ENCODE assay signal across 1 cellular context in genomic region chr6:3454206-3455016, GRCh38.
TF ChIP-seq lines count a peak whose summit lies in the region.

No MANE protein-coding gene starts in this region.

TF ChIP-seq in GM23338, 12 proteins besides CTCF, POLR2A, EP300 and RAD21:
- no peak for TF ChIP-seq ZNF114 (CRISPR knock-in tag; IDR thresholded peaks at IDR 0.05)
- TF ChIP-seq, protein P1, sequence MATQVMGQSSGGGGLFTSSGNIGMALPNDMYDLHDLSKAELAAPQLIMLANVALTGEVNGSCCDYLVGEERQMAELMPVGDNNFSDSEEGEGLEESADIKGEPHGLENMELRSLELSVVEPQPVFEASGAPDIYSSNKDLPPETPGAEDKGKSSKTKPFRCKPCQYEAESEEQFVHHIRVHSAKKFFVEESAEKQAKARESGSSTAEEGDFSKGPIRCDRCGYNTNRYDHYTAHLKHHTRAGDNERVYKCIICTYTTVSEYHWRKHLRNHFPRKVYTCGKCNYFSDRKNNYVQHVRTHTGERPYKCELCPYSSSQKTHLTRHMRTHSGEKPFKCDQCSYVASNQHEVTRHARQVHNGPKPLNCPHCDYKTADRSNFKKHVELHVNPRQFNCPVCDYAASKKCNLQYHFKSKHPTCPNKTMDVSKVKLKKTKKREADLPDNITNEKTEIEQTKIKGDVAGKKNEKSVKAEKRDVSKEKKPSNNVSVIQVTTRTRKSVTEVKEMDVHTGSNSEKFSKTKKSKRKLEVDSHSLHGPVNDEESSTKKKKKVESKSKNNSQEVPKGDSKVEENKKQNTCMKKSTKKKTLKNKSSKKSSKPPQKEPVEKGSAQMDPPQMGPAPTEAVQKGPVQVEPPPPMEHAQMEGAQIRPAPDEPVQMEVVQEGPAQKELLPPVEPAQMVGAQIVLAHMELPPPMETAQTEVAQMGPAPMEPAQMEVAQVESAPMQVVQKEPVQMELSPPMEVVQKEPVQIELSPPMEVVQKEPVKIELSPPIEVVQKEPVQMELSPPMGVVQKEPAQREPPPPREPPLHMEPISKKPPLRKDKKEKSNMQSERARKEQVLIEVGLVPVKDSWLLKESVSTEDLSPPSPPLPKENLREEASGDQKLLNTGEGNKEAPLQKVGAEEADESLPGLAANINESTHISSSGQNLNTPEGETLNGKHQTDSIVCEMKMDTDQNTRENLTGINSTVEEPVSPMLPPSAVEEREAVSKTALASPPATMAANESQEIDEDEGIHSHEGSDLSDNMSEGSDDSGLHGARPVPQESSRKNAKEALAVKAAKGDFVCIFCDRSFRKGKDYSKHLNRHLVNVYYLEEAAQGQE (IDR thresholded peaks at IDR 0.05; ENCODE audit: unreplicated experiment) = no peak
- TF ChIP-seq STAT1 (IDR thresholded peaks at IDR 0.05; ENCODE audit: unreplicated experiment) = no peak
- TF ChIP-seq, protein P2, sequence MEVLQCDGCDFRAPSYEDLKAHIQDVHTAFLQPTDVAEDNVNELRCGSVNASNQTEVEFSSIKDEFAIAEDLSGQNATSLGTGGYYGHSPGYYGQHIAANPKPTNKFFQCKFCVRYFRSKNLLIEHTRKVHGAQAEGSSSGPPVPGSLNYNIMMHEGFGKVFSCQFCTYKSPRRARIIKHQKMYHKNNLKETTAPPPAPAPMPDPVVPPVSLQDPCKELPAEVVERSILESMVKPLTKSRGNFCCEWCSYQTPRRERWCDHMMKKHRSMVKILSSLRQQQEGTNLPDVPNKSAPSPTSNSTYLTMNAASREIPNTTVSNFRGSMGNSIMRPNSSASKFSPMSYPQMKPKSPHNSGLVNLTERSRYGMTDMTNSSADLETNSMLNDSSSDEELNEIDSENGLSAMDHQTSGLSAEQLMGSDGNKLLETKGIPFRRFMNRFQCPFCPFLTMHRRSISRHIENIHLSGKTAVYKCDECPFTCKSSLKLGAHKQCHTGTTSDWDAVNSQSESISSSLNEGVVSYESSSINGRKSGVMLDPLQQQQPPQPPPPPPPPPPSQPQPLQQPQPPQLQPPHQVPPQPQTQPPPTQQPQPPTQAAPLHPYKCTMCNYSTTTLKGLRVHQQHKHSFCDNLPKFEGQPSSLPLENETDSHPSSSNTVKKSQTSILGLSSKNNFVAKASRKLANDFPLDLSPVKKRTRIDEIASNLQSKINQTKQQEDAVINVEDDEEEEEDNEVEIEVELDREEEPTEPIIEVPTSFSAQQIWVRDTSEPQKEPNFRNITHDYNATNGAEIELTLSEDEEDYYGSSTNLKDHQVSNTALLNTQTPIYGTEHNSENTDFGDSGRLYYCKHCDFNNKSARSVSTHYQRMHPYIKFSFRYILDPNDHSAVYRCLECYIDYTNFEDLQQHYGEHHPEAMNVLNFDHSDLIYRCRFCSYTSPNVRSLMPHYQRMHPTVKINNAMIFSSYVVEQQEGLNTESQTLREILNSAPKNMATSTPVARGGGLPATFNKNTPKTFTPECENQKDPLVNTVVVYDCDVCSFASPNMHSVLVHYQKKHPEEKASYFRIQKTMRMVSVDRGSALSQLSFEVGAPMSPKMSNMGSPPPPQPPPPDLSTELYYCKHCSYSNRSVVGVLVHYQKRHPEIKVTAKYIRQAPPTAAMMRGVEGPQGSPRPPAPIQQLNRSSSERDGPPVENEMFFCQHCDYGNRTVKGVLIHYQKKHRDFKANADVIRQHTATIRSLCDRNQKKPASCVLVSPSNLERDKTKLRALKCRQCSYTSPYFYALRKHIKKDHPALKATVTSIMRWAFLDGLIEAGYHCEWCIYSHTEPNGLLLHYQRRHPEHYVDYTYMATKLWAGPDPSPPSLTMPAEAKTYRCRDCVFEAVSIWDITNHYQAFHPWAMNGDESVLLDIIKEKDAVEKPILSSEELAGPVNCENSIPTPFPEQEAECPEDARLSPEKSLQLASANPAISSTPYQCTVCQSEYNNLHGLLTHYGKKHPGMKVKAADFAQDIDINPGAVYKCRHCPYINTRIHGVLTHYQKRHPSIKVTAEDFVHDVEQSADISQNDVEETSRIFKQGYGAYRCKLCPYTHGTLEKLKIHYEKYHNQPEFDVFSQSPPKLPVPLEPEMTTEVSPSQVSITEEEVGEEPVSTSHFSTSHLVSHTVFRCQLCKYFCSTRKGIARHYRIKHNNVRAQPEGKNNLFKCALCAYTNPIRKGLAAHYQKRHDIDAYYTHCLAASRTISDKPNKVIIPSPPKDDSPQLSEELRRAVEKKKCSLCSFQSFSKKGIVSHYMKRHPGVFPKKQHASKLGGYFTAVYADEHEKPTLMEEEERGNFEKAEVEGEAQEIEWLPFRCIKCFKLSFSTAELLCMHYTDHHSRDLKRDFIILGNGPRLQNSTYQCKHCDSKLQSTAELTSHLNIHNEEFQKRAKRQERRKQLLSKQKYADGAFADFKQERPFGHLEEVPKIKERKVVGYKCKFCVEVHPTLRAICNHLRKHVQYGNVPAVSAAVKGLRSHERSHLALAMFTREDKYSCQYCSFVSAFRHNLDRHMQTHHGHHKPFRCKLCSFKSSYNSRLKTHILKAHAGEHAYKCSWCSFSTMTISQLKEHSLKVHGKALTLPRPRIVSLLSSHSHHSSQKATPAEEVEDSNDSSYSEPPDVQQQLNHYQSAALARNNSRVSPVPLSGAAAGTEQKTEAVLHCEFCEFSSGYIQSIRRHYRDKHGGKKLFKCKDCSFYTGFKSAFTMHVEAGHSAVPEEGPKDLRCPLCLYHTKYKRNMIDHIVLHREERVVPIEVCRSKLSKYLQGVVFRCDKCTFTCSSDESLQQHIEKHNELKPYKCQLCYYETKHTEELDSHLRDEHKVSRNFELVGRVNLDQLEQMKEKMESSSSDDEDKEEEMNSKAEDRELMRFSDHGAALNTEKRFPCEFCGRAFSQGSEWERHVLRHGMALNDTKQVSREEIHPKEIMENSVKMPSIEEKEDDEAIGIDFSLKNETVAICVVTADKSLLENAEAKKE (CRISPR knock-in tag; IDR thresholded peaks at IDR 0.05) = no peak
- TF ChIP-seq NANOG (IDR thresholded peaks at IDR 0.05; ENCODE audit: borderline replicate concordance) = no peak
